ENCODE assay signal across 12 cellular contexts in genomic region chr2:126467367-126468054, GRCh38.
A peak's percentile ranks its signal among the peaks of the same experiment; 100 is the strongest.
DNase-seq lines count a peak whose midpoint lies in the region; ATAC-seq and TF ChIP-seq lines count a peak whose summit lies in the region.
"Had no signal": no experiment of that assay in that cellular context is flagged by ENCODE, and none has a peak within 500 bp of the region (broad histone marks: within the 10 kb centered on the region; RNA-seq: fewer than 3 reads in every experiment).

No MANE protein-coding gene starts in this region.

- H3K27ac ChIP-seq in thyroid gland = no peak overlapping the region
- H3K27ac ChIP-seq: tibial artery had no signal

- H3K27ac Mint-ChIP-seq in activated CD4-positive, alpha-beta T cell treated with anti-CD3 and anti-CD28 coated beads, Interleukin-2, amount 10 ng/mL, durations not matched to agents 24 days and 14 days = no peak overlapping the region
- H3K27ac Mint-ChIP-seq in activated T-helper 17 cell treated with anti-CD3 and anti-CD28 coated beads, Interleukin-2, amount 50 U/mL, for 72 hours = no peak overlapping the region
- H3K27ac Mint-ChIP-seq: T-helper 17 cell had no signal

- no peaks in the 10 kb centered on the region for H3K9me3 ChIP-seq in thyroid gland
- H3K9me3 ChIP-seq: tibial artery had no signal

- DNase-seq in activated CD4-positive, alpha-beta T cell treated with anti-CD3 and anti-CD28 coated beads, Interleukin-2, amount 10 ng/mL, durations not matched to agents 24 days and 14 days = peak; percentile 59
- no peak for DNase-seq in activated CD4-positive, alpha-beta T cell treated with anti-CD3 and anti-CD28 coated beads for 4 hours
- DNase-seq in DMS53 (lab: John Stamatoyannopoulos, UW) = no peak
- DNase-seq in A172 (ENCODE audit: low spot score) = no peak
- DNase-seq in thyroid gland = no peak
- DNase-seq: left colon, nucleus accumbens, T-helper 17 cell, tibial artery had no signal

- no peaks in the 10 kb centered on the region for H3K36me3 Mint-ChIP-seq in activated CD4-positive, alpha-beta T cell treated with anti-CD3 and anti-CD28 coated beads, Interleukin-2, amount 10 ng/mL, durations not matched to agents 24 days and 14 days (ENCODE audit: low read depth)
- H3K36me3 Mint-ChIP-seq in activated T-helper 17 cell treated with anti-CD3 and anti-CD28 coated beads, Interleukin-2, amount 50 U/mL, for 72 hours (ENCODE audit: low read depth) = no peaks in the 10 kb centered on the region

- H3K36me3 ChIP-seq in thyroid gland = no peaks in the 10 kb centered on the region
- H3K36me3 ChIP-seq: tibial artery had no signal

- H3K4me1 Mint-ChIP-seq in activated CD4-positive, alpha-beta T cell treated with anti-CD3 and anti-CD28 coated beads, Interleukin-2, amount 10 ng/mL, durations not matched to agents 24 days and 14 days = peaks cover 2% of the 10 kb centered on the region
- no peaks in the 10 kb centered on the region for H3K4me1 Mint-ChIP-seq in activated T-helper 17 cell treated with anti-CD3 and anti-CD28 coated beads, Interleukin-2, amount 50 U/mL, for 72 hours

- intact Hi-C loops in activated CD4-positive, alpha-beta T cell treated with anti-CD3 and anti-CD28 coated beads, Interleukin-2, amount 10 ng/mL, durations not matched to agents 24 days and 14 days (cut with micrococcal nuclease) = no loop called here
- intact Hi-C loops in thyroid gland (cut with DNase I) = no loop called here

- H3K4me3 ChIP-seq in thyroid gland (replicated peaks in 1 of 3) = no peak overlapping the region
- H3K4me3 ChIP-seq: tibial artery had no signal

- TF ChIP-seq POLR2A in thyroid gland (IDR thresholded peaks at IDR 0.05) = no peak

- no peaks in the 10 kb centered on the region for H3K27me3 Mint-ChIP-seq in activated CD4-positive, alpha-beta T cell treated with anti-CD3 and anti-CD28 coated beads, Interleukin-2, amount 10 ng/mL, durations not matched to agents 24 days and 14 days
- H3K27me3 Mint-ChIP-seq in activated T-helper 17 cell treated with anti-CD3 and anti-CD28 coated beads, Interleukin-2, amount 50 U/mL, for 72 hours = peaks cover 11% of the 10 kb centered on the region

- H3K4me3 Mint-ChIP-seq in activated CD4-positive, alpha-beta T cell treated with anti-CD3 and anti-CD28 coated beads, Interleukin-2, amount 10 ng/mL, durations not matched to agents 24 days and 14 days = no peak overlapping the region
- H3K4me3 Mint-ChIP-seq in activated T-helper 17 cell treated with anti-CD3 and anti-CD28 coated beads, Interleukin-2, amount 50 U/mL, for 72 hours = no peak overlapping the region
- H3K4me3 Mint-ChIP-seq: T-helper 17 cell had no signal

- no peaks in the 10 kb centered on the region for H3K9me3 Mint-ChIP-seq in activated CD4-positive, alpha-beta T cell treated with anti-CD3 and anti-CD28 coated beads, Interleukin-2, amount 10 ng/mL, durations not matched to agents 24 days and 14 days
- no peaks in the 10 kb centered on the region for H3K9me3 Mint-ChIP-seq in activated T-helper 17 cell treated with anti-CD3 and anti-CD28 coated beads, Interleukin-2, amount 50 U/mL, for 72 hours

- no peaks in the 10 kb centered on the region for H3K27me3 ChIP-seq in thyroid gland

- H3K4me1 ChIP-seq in thyroid gland = no peaks in the 10 kb centered on the region
- H3K4me1 ChIP-seq: tibial artery had no signal

- 83 to 84% methylated on average over 6 of the region's 6 CpGs for WGBS in thyroid gland, 2 donors

- ATAC-seq in GM21515 (IDR thresholded peaks at IDR 0.05; ENCODE audit: unreplicated experiment) (peak; percentile 92), HG03066 (IDR thresholded peaks at IDR 0.05; ENCODE audit: low read depth, unreplicated experiment) (peak; percentile 80)
- peak; percentile 72 for ATAC-seq in activated T-helper 17 cell treated with anti-CD3 and anti-CD28 coated beads, Interleukin-2, amount 50 U/mL, for 72 hours (replicated peaks)
- ATAC-seq: left colon, T-helper 17 cell had no signal

- TF ChIP-seq CTCF in thyroid gland (IDR thresholded peaks at IDR 0.05) = no peak
